In the genomic region with DNA sequence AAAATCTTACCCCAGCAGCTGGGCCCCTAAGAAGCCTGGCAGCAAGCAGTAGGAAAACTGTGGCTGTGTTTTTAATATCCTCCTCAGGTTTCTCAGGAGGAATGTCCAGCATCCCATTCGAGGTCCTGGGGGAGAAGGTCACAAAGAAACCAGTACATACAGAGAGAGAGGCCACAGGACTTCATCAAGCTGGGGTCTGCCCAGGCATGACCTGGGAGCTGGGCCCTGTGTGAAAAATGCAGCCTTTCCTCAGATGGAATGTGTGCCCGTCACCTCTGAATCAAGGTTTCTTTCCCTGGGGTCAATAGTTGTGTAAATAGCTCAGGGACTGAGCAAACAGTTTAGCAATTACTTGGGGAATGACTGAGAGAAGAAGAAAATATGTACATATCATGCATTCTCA, we compare ENCODE assay signal across 15 cellular contexts. TPM values are rescaled to one million over a fixed set of nuclear protein-coding genes. Genes with fewer than 3 reads are reported as not detected.
DNase-seq lines count a peak whose midpoint lies in the region; ATAC-seq, FAIRE-seq and TF ChIP-seq lines count a peak whose summit lies in the region.
"Had no signal": no experiment of that assay in that cellular context is flagged by ENCODE, and none has a peak within 500 bp of the region (broad histone marks: within the 10 kb centered on the region; RNA-seq: fewer than 3 reads in every experiment).

No MANE protein-coding gene starts in this region.

- TF ChIP-seq POLR2A in A549 (IDR thresholded peaks at IDR 0.05; ENCODE audit: low read length): no peak
- peak in 1 of 2 experiments; percentile 65; a peak in 1 of 4 replicates for TF ChIP-seq POLR2A in HepG2 (IDR thresholded peaks at IDR 0.05; ENCODE audit: insufficient read depth in 1 of 2, low read depth in 2 of 2, low read length in 2 of 2)
- no peak for TF ChIP-seq POLR2A in prostate gland (IDR thresholded peaks at IDR 0.05)

- H3K4me3 ChIP-seq in A549 (no peak overlapping the region), HUES6 (ENCODE audit: low read depth, low read length) (peak overlapping the region; percentile 22; the same call in 1 of the 2 replicates), bronchial epithelial cell (ENCODE audit: low read depth, low read length) (no peak overlapping the region), HepG2 (replicated peaks in 1 of 3; ENCODE audit: insufficient read depth in 1 of 3, low read depth in 2 of 3, low read length in 3 of 3) (peak overlapping the region; percentile 13 to 29 (median 26); a peak in 3 of 6 replicates), prostate gland (no peak overlapping the region)

- peak overlapping the region; percentile 57 for H3K4me2 ChIP-seq in A549
- peak overlapping the region; percentile 65 for H3K4me2 ChIP-seq in HepG2 (ENCODE audit: low read depth, low read length)

- intact Hi-C loops in HepG2 (cut with micrococcal nuclease; ENCODE audit: unreplicated experiment): loop anchor here (2.0 kb wide), 1 partner anchor 34 kb away; a partner anchor contains a TSS
- intact Hi-C loops in prostate gland (cut with DNase I): no loop called here

- H3K4me1 ChIP-seq in A549: peaks cover 24% of the 10 kb centered on the region
- peaks cover 24% of the 10 kb centered on the region for H3K4me1 ChIP-seq in HUES6 (ENCODE audit: control insufficient read depth, insufficient read depth, low read length)
- H3K4me1 ChIP-seq in HepG2 (ENCODE audit: insufficient read depth, low read length): peaks cover 78% of the 10 kb centered on the region
- H3K4me1 ChIP-seq in prostate gland (replicated peaks): no peaks in the 10 kb centered on the region
- H3K4me1 ChIP-seq: parathyroid adenoma had no signal

- TF ChIP-seq EP300 in A549 (IDR thresholded peaks at IDR 0.05) (no peak), HepG2 (IDR thresholded peaks at IDR 0.05; ENCODE audit: low read depth in 2 of 2, low read length in 2 of 2) (peak; percentile 70 to 94; a peak in 3 of 4 replicates), HepG2 (CRISPR knock-in tag; IDR thresholded peaks at IDR 0.05; ENCODE audit: borderline replicate concordance) (peak; percentile 76; the same call in 1 of the 2 replicates)

- H3K4me1 Mint-ChIP-seq in activated T-cell treated with anti-CD3 and anti-CD28 coated beads, Interleukin-2, amount 50 U/mL, for 72 hours (ENCODE audit: low read depth): peaks cover 14% of the 10 kb centered on the region

- H3K27me3 Mint-ChIP-seq in activated T-cell treated with anti-CD3 and anti-CD28 coated beads, Interleukin-2, amount 50 U/mL, for 72 hours (ENCODE audit: low read depth): peaks cover 11% of the 10 kb centered on the region

- H3K27me3 ChIP-seq in HUES6 (ENCODE audit: control insufficient read depth, insufficient read depth, low read length): no peaks in the 10 kb centered on the region
- no peaks in the 10 kb centered on the region for H3K27me3 ChIP-seq in bronchial epithelial cell (ENCODE audit: control insufficient read depth, insufficient read depth, low read length)
- H3K27me3 ChIP-seq in HepG2 (ENCODE audit: control insufficient read depth in 1 of 2, insufficient read depth in 2 of 2, low read length in 2 of 2): no peaks in the 10 kb centered on the region; a peak in 1 of 5 replicates
- H3K27me3 ChIP-seq in prostate gland (replicated peaks; ENCODE audit: insufficient read depth): no peaks in the 10 kb centered on the region

- no peaks in the 10 kb centered on the region for H3K9me3 Mint-ChIP-seq in activated T-cell treated with anti-CD3 and anti-CD28 coated beads, Interleukin-2, amount 50 U/mL, for 72 hours

- POLR2A ChIA-PET in A549 (lab: Yijun Ruan, JAX): no interaction called here
- POLR2A ChIA-PET in HepG2 (lab: Yijun Ruan, JAX): interaction anchor here (0.9 to 2.7 kb wide), 10 partner anchors 8 to 297 kb away, joined by 3 to 16 read pairs (median 4); a partner anchor contains a TSS

- TF ChIP-seq RAD21 in A549 (conservative IDR thresholded peaks at IDR 0.05 in 1 of 2, IDR thresholded peaks at IDR 0.05 in 1 of 2) (peak in 1 of 2 experiments; percentile 6; a peak in 1 of 5 replicates), HepG2 (CRISPR knock-in tag; IDR thresholded peaks at IDR 0.05) (0 out of 2 replicates have a peak, but pooled peaks have one; percentile 9)

- BruUV-seq in HepG2 (replicated peaks; lab: Mats Ljungman, UMichigan): no TSS peak

- ATAC-seq in A549 (peak; percentile 47 to 88; a peak in 4 of 6 replicates), HepG2 (peak; percentile 94), GM18868 (IDR thresholded peaks at IDR 0.05; ENCODE audit: unreplicated experiment) (no peak)
- no peak for ATAC-seq in activated T-cell treated with anti-CD3 and anti-CD28 coated beads, Interleukin-2, amount 50 U/mL, for 72 hours (replicated peaks in 1 of 2)
- ATAC-seq: esophagus mucosa had no signal

- no peaks in the 10 kb centered on the region for H4K20me1 ChIP-seq in HepG2 (ENCODE audit: insufficient read depth, low read length)

- no peak for FAIRE-seq in A549 (lab: Jason Lieb, UNC)
- no peak for FAIRE-seq in bronchial epithelial cell (lab: Jason Lieb, UNC)
- FAIRE-seq in HepG2 (lab: Jason Lieb, UNC): peak; percentile 84
- FAIRE-seq: islet of Langerhans had no signal

- peaks cover 0 to 2% of the 10 kb centered on the region in 2 donors for H3K36me3 Mint-ChIP-seq in activated T-cell treated with anti-CD3 and anti-CD28 coated beads, Interleukin-2, amount 50 U/mL, for 72 hours (ENCODE audit: insufficient read depth in 2 of 2)

- H3K27ac ChIP-seq in A549 (peak overlapping the region; percentile 71 to 87), HUES6 (ENCODE audit: low read depth, low read length) (peak overlapping the region; percentile 84), HepG2 (ENCODE audit: extremely low read length, insufficient read depth, low read length) (peak overlapping the region; percentile 79), prostate gland (no peak overlapping the region)
- H3K27ac ChIP-seq: parathyroid adenoma had no signal

- H3K27ac Mint-ChIP-seq in activated T-cell treated with anti-CD3 and anti-CD28 coated beads, Interleukin-2, amount 50 U/mL, for 72 hours: no peak overlapping the region

- no peak overlapping the region for H3K4me3 Mint-ChIP-seq in activated T-cell treated with anti-CD3 and anti-CD28 coated beads, Interleukin-2, amount 50 U/mL, for 72 hours

- peak; percentile 27 to 57 for DNase-seq in A549 (ENCODE audit: low read depth in 1 of 2, low spot score in 1 of 2)
- peak; percentile 91 for DNase-seq in bronchial epithelial cell (ENCODE audit: low read depth)
- peak; percentile 94 for DNase-seq in HepG2 (ENCODE audit: low spot score)
- no peak for DNase-seq in activated T-cell treated with anti-CD3 and anti-CD28 coated beads, Interleukin-2, amount 50 U/mL, for 72 hours
- no peak for DNase-seq in GF-D8 (lab: John Stamatoyannopoulos, UW)
- DNase-seq in prostate gland (ENCODE audit: low spot score): no peak
- DNase-seq: activated CD8-positive, alpha-beta memory T cell treated with anti-CD3 and anti-CD28 coated beads, Interleukin-2, amount 50 U/mL, for 48 hours; DND-41; NCI-H2029; T-helper 9 cell had no signal

- H3K36me3 ChIP-seq in HUES6 (ENCODE audit: control insufficient read depth, insufficient read depth, low read length) (no peaks in the 10 kb centered on the region), bronchial epithelial cell (ENCODE audit: control insufficient read depth, insufficient read depth, low read length) (no peaks in the 10 kb centered on the region), HepG2 (replicated peaks in 1 of 2; ENCODE audit: control insufficient read depth in 1 of 2, insufficient read depth in 2 of 2, low read length in 2 of 2) (no peaks in the 10 kb centered on the region), prostate gland (no peaks in the 10 kb centered on the region)

- TF ChIP-seq CTCF in A549 (IDR thresholded peaks at IDR 0.05) (no peak), bronchial epithelial cell (IDR thresholded peaks at IDR 0.05; ENCODE audit: insufficient read depth, low read length, severe bottlenecking) (no peak), HepG2 (CRISPR knock-in tag; IDR thresholded peaks at IDR 0.05) (no peak), prostate gland (IDR thresholded peaks at IDR 0.05) (no peak)

- H3K9me3 ChIP-seq in A549 (no peaks in the 10 kb centered on the region), HUES6 (ENCODE audit: control insufficient read depth, insufficient read depth, low read depth, low read length) (no peaks in the 10 kb centered on the region), HepG2 (ENCODE audit: low read length) (no peaks in the 10 kb centered on the region), prostate gland (no peaks in the 10 kb centered on the region)

- peak overlapping the region; percentile 66 for H3K9ac ChIP-seq in HUES6 (ENCODE audit: low read length)
- H3K9ac ChIP-seq in HepG2 (ENCODE audit: insufficient read depth, low read depth, low read length): peak overlapping the region; percentile 66; the same call in 1 of the 2 replicates
- H3K9ac ChIP-seq: parathyroid adenoma had no signal

- no peak overlapping the region for H2AFZ ChIP-seq in HepG2 (ENCODE audit: low read length)
- H2AFZ ChIP-seq: parathyroid adenoma had no signal

- no peaks in the 10 kb centered on the region for H3K79me2 ChIP-seq in HepG2 (ENCODE audit: insufficient read depth, low read length)
- H3K79me2 ChIP-seq: parathyroid adenoma had no signal

- WGBS in A549 (ENCODE audit: missing lambda C conversion rate): 9% methylated on average over 2 of the region's 2 CpGs
- WGBS in HepG2 (ENCODE audit: low lambda C conversion rate): 0% methylated on average over 2 of the region's 2 CpGs
- WGBS in prostate gland: 34% methylated on average over 2 of the region's 2 CpGs

- CTCF ChIA-PET in A549 (lab: Yijun Ruan, JAX) (interaction anchor here (0.7 to 1.3 kb wide), 3 partner anchors 9 to 85 kb away, joined by 3 to 4 read pairs (median 3); no protein-coding TSS in a partner anchor), HepG2 (lab: Yijun Ruan, JAX; ENCODE audit: low intra/inter-chr PET ratio, low total read pairs) (no interaction called here)

- in situ Hi-C loops in HepG2 (cut with HindIII; ENCODE audit: extremely low pct_ligation_motif_present, low pct_unique_long_range_greater_than_20kb): no loop called here

RNA-seq across cellular contexts. Expression of a gene that starts 33.9 kb away (rescaled TPM):
- polyA plus RNA-seq in A549 (2011; rRNA removed) (195 and 207 TPM in 2 replicates), A549 (2017; fragmentation: RNase III; extraction: RNeasy Plus Mini Kit Qiagen cat#74134 plus additional on column Dnase treatment) (136 to 141 TPM (median 140 TPM) in 3 replicates), HepG2 (2011; rRNA removed) (156 and 162 TPM in 2 replicates)
- polyA plus RNA-seq in A549 (2012; cell fraction: cytosol; rRNA removed): 64.1 and 82.0 TPM in 2 replicates
- polyA plus RNA-seq in A549 (2012; cell fraction: nucleus; rRNA removed): 28.7 and 45.4 TPM in 2 replicates
- 322 and 348 TPM in 2 replicates for polyA minus RNA-seq in A549 (2011; rRNA and poly(A)+ RNA removed)
- total RNA-seq in bronchial epithelial cell (157 and 207 TPM in 2 replicates), HepG2 (2016; rRNA removed; fragmentation: Illumina TruSeq; extraction: Trizol) (133 and 159 TPM in 2 replicates), prostate gland (100 to 1,000 TPM in 1 of 2 donors, 10 to 100 TPM in 1; 92.3 to 111 TPM)
- 59.7 and 60.0 TPM in 2 replicates for total RNA-seq in HepG2 (2016; cell fraction: cytosol; rRNA removed; fragmentation: Illumina TruSeq; extraction: Trizol; ENCODE audit: low read depth)
- 128 and 156 TPM in 2 replicates for total RNA-seq in HepG2 (2016; cell fraction: insoluble cytoplasmic fraction; rRNA removed; fragmentation: Illumina TruSeq; extraction: Trizol)
- total RNA-seq in HepG2 (2016; cell fraction: membrane; rRNA removed; fragmentation: Illumina TruSeq; extraction: Trizol): 120 and 126 TPM in 2 replicates
- 62.9 and 65.9 TPM in 2 replicates for total RNA-seq in HepG2 (2016; cell fraction: nucleus; rRNA removed; fragmentation: Illumina TruSeq; extraction: Trizol)
- polyA plus RNA-seq in HepG2 (2011; cell fraction: cytosol; rRNA removed): 93.8 and 114 TPM in 2 replicates
- 25.3 and 25.6 TPM in 2 replicates for polyA plus RNA-seq in HepG2 (2011; cell fraction: nucleus; rRNA removed)
- 90.7 and 110 TPM in 2 replicates for polyA plus RNA-seq in HepG2 (2012)
- polyA plus RNA-seq in HepG2 (2016; cell fraction: cytosol; fragmentation: Illumina TruSeq; extraction: Trizol; ENCODE audit: low read depth): 26.3 and 31.4 TPM in 2 replicates
- polyA plus RNA-seq in HepG2 (2016; cell fraction: insoluble cytoplasmic fraction; fragmentation: Illumina TruSeq; extraction: Trizol; ENCODE audit: low read depth): 185 and 198 TPM in 2 replicates
- 79.8 and 80.6 TPM in 2 replicates for polyA plus RNA-seq in HepG2 (2016; cell fraction: membrane; fragmentation: Illumina TruSeq; extraction: Trizol; ENCODE audit: low read depth)
- 67.0 and 71.9 TPM in 2 replicates for polyA plus RNA-seq in HepG2 (2016; cell fraction: nucleus; fragmentation: Illumina TruSeq; extraction: Trizol; ENCODE audit: insufficient read depth, low read depth)
- polyA minus RNA-seq in HepG2 (2011; rRNA and poly(A)+ RNA removed; ENCODE audit: low replicate concordance): 270 and 278 TPM in 2 replicates
- 139 and 149 TPM in 2 replicates for polyA minus RNA-seq in HepG2 (2011; cell fraction: cytosol; rRNA and poly(A)+ RNA removed)
- polyA minus RNA-seq in HepG2 (2011; cell fraction: nucleus; rRNA and poly(A)+ RNA removed): 85.5 and 87.8 TPM in 2 replicates
- 100 to 1,000 TPM in 1 of 2 donors, 10 to 100 TPM in 1; 88.7 to 112 TPM for total RNA-seq in activated T-cell treated with anti-CD3 and anti-CD28 coated beads, Interleukin-2, amount 50 U/mL, for 72 hours

Comparison
In these comparisons a context has a peak if more than half of its experiments do, and no peak if none do; other contexts are left out.
1. ATAC-seq: peak in A549 (2 of 2) and HepG2 (single experiment); none in activated T-cell treated with anti-CD3 and anti-CD28 coated beads, Interleukin-2, amount 50 U/mL, for 72 hours (0 of 2) and GM18868 (single experiment).
2. DNase-seq: peak in A549 (2 of 2), bronchial epithelial cell (single experiment) and HepG2 (single experiment); none in activated T-cell treated with anti-CD3 and anti-CD28 coated beads, Interleukin-2, amount 50 U/mL, for 72 hours (0 of 2), GF-D8 (single experiment) and prostate gland (single experiment).
3. H3K27ac ChIP-seq: peak in A549 (2 of 2), HUES6 (single experiment) and HepG2 (single experiment); none in prostate gland (0 of 2).
4. H3K4me3 ChIP-seq: peak in HUES6 (single experiment) and HepG2 (3 of 3); none in A549 (single experiment), bronchial epithelial cell (single experiment) and prostate gland (0 of 2).